ENCODE assay signal across 13 cellular contexts in genomic region chr1:36183309-36183856, GRCh38. TPM values are rescaled to one million over a fixed set of nuclear protein-coding genes. Genes with fewer than 3 reads are reported as not detected.
DNase-seq lines count a peak whose midpoint lies in the region; ATAC-seq and TF ChIP-seq lines count a peak whose summit lies in the region.
"Had no signal": no experiment of that assay in that cellular context is flagged by ENCODE, and none has a peak within 500 bp of the region (broad histone marks: within the 10 kb centered on the region; RNA-seq: fewer than 3 reads in every experiment).

No MANE protein-coding gene starts in this region.

- peaks cover 17% of the 10 kb centered on the region for H3K36me3 Mint-ChIP-seq in activated naive CD8-positive, alpha-beta T cell treated with anti-CD3 and anti-CD28 coated beads, Interleukin-2, amount 10 ng/mL, durations not matched to agents 7 days and 5 days

- no peaks in the 10 kb centered on the region for H3K27me3 Mint-ChIP-seq in activated naive CD8-positive, alpha-beta T cell treated with anti-CD3 and anti-CD28 coated beads, Interleukin-2, amount 10 ng/mL, durations not matched to agents 7 days and 5 days

- H3K9me3 ChIP-seq in right atrium auricular region (no peaks in the 10 kb centered on the region), left lung (no peaks in the 10 kb centered on the region), aorta (ENCODE audit: control insufficient read depth, low read length) (no peaks in the 10 kb centered on the region), Peyer's patch (no peaks in the 10 kb centered on the region)

- TF ChIP-seq CTCF in right atrium auricular region (IDR thresholded peaks at IDR 0.05) (no peak), left lung (IDR thresholded peaks at IDR 0.05) (no peak), Peyer's patch (IDR thresholded peaks at IDR 0.05) (no peak)

- WGBS in aorta, 2 donors = 35 to 43% methylated on average over 2 of the region's 2 CpGs

- DNase-seq in right atrium auricular region (ENCODE audit: low spot score) (no peak), left cardiac atrium (no peak), left lung (no peak), aorta (no peak), Peyer's patch (no peak)
- no peak for DNase-seq in activated naive CD8-positive, alpha-beta T cell treated with anti-CD3 and anti-CD28 coated beads, Interleukin-2, amount 10 ng/mL, durations not matched to agents 7 days and 5 days
- DNase-seq: midbrain; NCI-H226; stimulated activated CD4-positive, alpha-beta T cell treated with anti-CD3 and anti-CD28 coated beads, Interleukin-15, amount 100 ng/mL, for 24 hours; substantia nigra had no signal

- H3K27ac ChIP-seq in right atrium auricular region (peak overlapping the region; percentile 13 to 32), left lung (peak overlapping the region; percentile 19 to 20), aorta (ENCODE audit: low read depth in 1 of 2, low read length in 2 of 2) (peak overlapping the region in 1 of 2 donors; percentile 68), Peyer's patch (peak overlapping the region in 1 of 4 donors; percentile 51)

- POLR2A ChIA-PET in activated naive CD8-positive, alpha-beta T cell treated with anti-CD3 and anti-CD28 coated beads, Interleukin-2, amount 10 ng/mL, durations not matched to agents 7 days and 5 days (lab: Charles Lee) = interaction anchor here (0.6 to 2.2 kb wide), 5 partner anchors 20 to 105 kb away, joined by 3 to 14 read pairs (median 5); no protein-coding TSS in a partner anchor

- no peak overlapping the region for H3K4me3 ChIP-seq in right atrium auricular region
- H3K4me3 ChIP-seq in left lung = no peak overlapping the region
- H3K4me3 ChIP-seq in aorta (ENCODE audit: low read length in 2 of 2) = no peak overlapping the region
- no peak overlapping the region for H3K4me3 ChIP-seq in Peyer's patch

- H3K36me3 ChIP-seq in right atrium auricular region = peaks cover 30% of the 10 kb centered on the region
- peaks cover 0 to 42% of the 10 kb centered on the region in 2 donors for H3K36me3 ChIP-seq in left lung
- peaks cover 7 to 17% of the 10 kb centered on the region in 2 donors for H3K36me3 ChIP-seq in aorta (ENCODE audit: control insufficient read depth in 1 of 2, insufficient read depth in 2 of 2, low read length in 1 of 2)
- H3K36me3 ChIP-seq in Peyer's patch = peaks cover 0 to 29% (median 0%) of the 10 kb centered on the region in 3 donors

- peak overlapping the region; percentile 49 for H3K27ac Mint-ChIP-seq in activated naive CD8-positive, alpha-beta T cell treated with anti-CD3 and anti-CD28 coated beads, Interleukin-2, amount 10 ng/mL, durations not matched to agents 7 days and 5 days

- no peak overlapping the region for H3K4me3 Mint-ChIP-seq in activated naive CD8-positive, alpha-beta T cell treated with anti-CD3 and anti-CD28 coated beads, Interleukin-2, amount 10 ng/mL, durations not matched to agents 7 days and 5 days

- no peaks in the 10 kb centered on the region for H3K9me3 Mint-ChIP-seq in activated naive CD8-positive, alpha-beta T cell treated with anti-CD3 and anti-CD28 coated beads, Interleukin-2, amount 10 ng/mL, durations not matched to agents 7 days and 5 days

- ATAC-seq in left cardiac atrium (no peak), left lung (peak; percentile 57), aorta (ENCODE audit: low FRiP score) (peak; percentile 39), HG02678 (IDR thresholded peaks at IDR 0.05; ENCODE audit: unreplicated experiment) (no peak), HG02763 (IDR thresholded peaks at IDR 0.05; ENCODE audit: unreplicated experiment) (no peak)
- no peak for ATAC-seq in activated naive CD8-positive, alpha-beta T cell treated with anti-CD3 and anti-CD28 coated beads, Interleukin-2, amount 10 ng/mL, durations not matched to agents 7 days and 5 days (ENCODE audit: low read depth)

- peaks cover 10% of the 10 kb centered on the region for H3K4me1 Mint-ChIP-seq in activated naive CD8-positive, alpha-beta T cell treated with anti-CD3 and anti-CD28 coated beads, Interleukin-2, amount 10 ng/mL, durations not matched to agents 7 days and 5 days

- intact Hi-C loops in left cardiac atrium (cut with DNase I) (no loop called here), left lung (cut with DNase I) (no loop called here), aorta (cut with DNase I) (no loop called here)

- H3K4me1 ChIP-seq in right atrium auricular region (peaks cover 0 to 32% of the 10 kb centered on the region in 2 donors), left lung (peaks cover 10 to 14% of the 10 kb centered on the region in 2 donors), aorta (ENCODE audit: control insufficient read depth in 1 of 2, insufficient read depth in 2 of 2, low read length in 2 of 2) (no peaks in the 10 kb centered on the region), Peyer's patch (peaks cover 0 to 8% (median 0%) of the 10 kb centered on the region in 4 donors)

- H3K27me3 ChIP-seq in right atrium auricular region (no peaks in the 10 kb centered on the region), left lung (no peaks in the 10 kb centered on the region), aorta (ENCODE audit: control insufficient read depth in 1 of 2, insufficient read depth in 2 of 2, low read length in 1 of 2) (no peaks in the 10 kb centered on the region), Peyer's patch (no peaks in the 10 kb centered on the region)

- no peak for TF ChIP-seq POLR2A in Peyer's patch (IDR thresholded peaks at IDR 0.05)

RNA-seq across cellular contexts. Expression of gene MAP7D1, which starts 27.4 kb away (rescaled TPM):
- total RNA-seq in right atrium auricular region (100 to 1,000 TPM; 353 to 356 TPM), left cardiac atrium (100 to 1,000 TPM; 251 to 270 TPM), left lung (100 to 1,000 TPM; 123 to 147 TPM), aorta (100 to 1,000 TPM; 113 to 133 TPM), Peyer's patch (10 to 100 TPM; 38.2 to 62.7 (median 46.4) TPM)
- total RNA-seq in activated naive CD8-positive, alpha-beta T cell treated with anti-CD3 and anti-CD28 coated beads, Interleukin-2, amount 10 ng/mL, durations not matched to agents 7 days and 5 days = 100 to 1,000 TPM; 234 to 237 TPM
- 10 to 100 TPM; 52.8 to 81.2 TPM for polyA plus RNA-seq in aorta

RNA-seq across cellular contexts. Expression of gene TRAPPC3, which starts 34.1 kb away (rescaled TPM):
- 10 to 100 TPM; 62.0 to 81.6 TPM for total RNA-seq in right atrium auricular region
- total RNA-seq in left cardiac atrium = 10 to 100 TPM; 53.3 to 64.2 TPM
- 10 to 100 TPM; 51.7 to 52.5 TPM for total RNA-seq in activated naive CD8-positive, alpha-beta T cell treated with anti-CD3 and anti-CD28 coated beads, Interleukin-2, amount 10 ng/mL, durations not matched to agents 7 days and 5 days
- 10 to 100 TPM; 66.0 to 71.4 TPM for total RNA-seq in left lung
- 10 to 100 TPM; 55.6 to 61.7 TPM for total RNA-seq in aorta
- 10 to 100 TPM; 81.0 to 90.7 TPM for polyA plus RNA-seq in aorta
- total RNA-seq in Peyer's patch = 100 to 1,000 TPM in 1 of 4 donors, 10 to 100 TPM in 3; 56.2 to 113 (median 73.7) TPM

RNA-seq across cellular contexts. Expression of gene THRAP3, which starts 40.9 kb away (rescaled TPM):
- 10 to 100 TPM; 64.3 to 66.4 TPM for total RNA-seq in right atrium auricular region
- 10 to 100 TPM; 55.9 to 77.0 TPM for total RNA-seq in left cardiac atrium
- total RNA-seq in activated naive CD8-positive, alpha-beta T cell treated with anti-CD3 and anti-CD28 coated beads, Interleukin-2, amount 10 ng/mL, durations not matched to agents 7 days and 5 days = 100 to 1,000 TPM; 125 to 130 TPM
- total RNA-seq in left lung = 10 to 100 TPM; 86.2 to 93.0 TPM
- 10 to 100 TPM; 85.3 to 91.5 TPM for total RNA-seq in aorta
- 10 to 100 TPM; 31.6 to 46.7 TPM for polyA plus RNA-seq in aorta
- 10 to 100 TPM; 49.5 to 99.0 (median 64.4) TPM for total RNA-seq in Peyer's patch

RNA-seq across cellular contexts. Expression of gene COL8A2, which starts 58.4 kb away (rescaled TPM):
- total RNA-seq in right atrium auricular region (1 to 10 TPM; 3.5 to 4.5 TPM), left cardiac atrium (1 to 10 TPM; 3.8 to 4.2 TPM), left lung (1 to 10 TPM; 7.0 to 8.4 TPM), aorta (10 to 100 TPM; 37.5 to 48.5 TPM), Peyer's patch (1 to 10 TPM in 3 of 4 donors, under 1 TPM in 1; 0.83 to 1.3 (median 1.1) TPM)
- total RNA-seq in activated naive CD8-positive, alpha-beta T cell treated with anti-CD3 and anti-CD28 coated beads, Interleukin-2, amount 10 ng/mL, durations not matched to agents 7 days and 5 days = under 1 TPM; 0.17 to 0.19 TPM
- 10 to 100 TPM; 17.4 to 18.4 TPM for polyA plus RNA-seq in aorta
- total RNA-seq: T-helper 2 cell treated with Interferon-gamma antibody and Interleukin-4, amounts not matched to agents 100 ng/mL and 5 ng/mL, for 36 hours had no signal

Comparison
In these comparisons a context has a peak if more than half of its experiments do, and no peak if none do; other contexts are left out.
1. ATAC-seq: peak in left lung (single experiment) and aorta (single experiment); none in left cardiac atrium (0 of 2), activated naive CD8-positive, alpha-beta T cell treated with anti-CD3 and anti-CD28 coated beads, Interleukin-2, amount 10 ng/mL, durations not matched to agents 7 days and 5 days (single experiment), HG02678 (single experiment) and HG02763 (single experiment).